In the genomic region with DNA sequence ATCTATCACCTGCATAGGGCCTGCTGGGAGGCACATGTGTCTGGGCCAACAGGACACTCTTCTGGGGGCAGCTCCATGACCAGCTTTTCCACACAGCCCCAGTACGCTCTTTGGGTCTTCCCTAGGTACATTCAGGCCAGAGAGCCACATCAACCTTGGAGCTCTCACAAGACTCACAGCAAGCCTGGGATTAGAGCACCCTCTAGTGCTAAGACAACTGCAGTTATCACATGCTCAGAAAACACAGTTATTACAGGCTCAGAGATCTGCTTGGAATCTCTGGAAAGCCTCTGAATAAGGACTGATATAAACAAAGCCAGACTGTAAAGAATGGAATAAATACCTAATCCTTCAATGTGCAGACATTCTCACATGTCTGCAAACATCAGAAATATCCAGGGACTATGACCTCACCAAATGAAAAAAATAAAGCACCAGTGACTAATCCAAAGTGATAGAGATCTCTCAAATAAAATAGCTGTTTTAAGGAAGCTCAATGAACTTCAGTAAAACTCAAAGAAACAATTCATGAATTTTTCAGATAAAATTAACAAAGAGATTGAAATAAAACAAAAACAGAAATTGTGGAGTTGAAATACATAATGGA, we compare ENCODE assay signal across 8 cellular contexts.
DNase-seq lines count a peak whose midpoint lies in the region; ATAC-seq and TF ChIP-seq lines count a peak whose summit lies in the region.

No MANE protein-coding gene starts in this region.

- no peaks in the 10 kb centered on the region for H3K9me3 ChIP-seq in effector memory CD4-positive, alpha-beta T cell (ENCODE audit: control insufficient read depth, low read length)
- H3K9me3 ChIP-seq in gastroesophageal sphincter: peaks cover 0 to 4% (median 0%) of the 10 kb centered on the region in 3 donors

- no CpG with 5 or more reads among the region's 1 CpG for WGBS in gastroesophageal sphincter (ENCODE audit: low coverage in 1 of 2), 2 donors

- intact Hi-C loops in Calu3 (cut with micrococcal nuclease; ENCODE audit: unreplicated experiment): loop anchor here (1.0 to 10.0 kb wide), 7 partner anchors 89 to 707 kb away; no protein-coding TSS in a partner anchor

- no peak for TF ChIP-seq EP300 in gastroesophageal sphincter (IDR thresholded peaks at IDR 0.05)

- H3K4me3 ChIP-seq in effector memory CD4-positive, alpha-beta T cell (ENCODE audit: insufficient read depth, low read depth, low read length, poor library complexity, severe bottlenecking): no peak overlapping the region
- H3K4me3 ChIP-seq in gastroesophageal sphincter: no peak overlapping the region

- H3K27me3 Mint-ChIP-seq in Calu3 (ENCODE audit: unreplicated experiment): no peaks in the 10 kb centered on the region

- H3K27ac Mint-ChIP-seq in Calu3 (ENCODE audit: unreplicated experiment): no peak overlapping the region

- CTCF ChIA-PET in Calu3 (lab: Charles Lee): interaction anchor here (0.6 to 2.0 kb wide), 11 partner anchors 9 to 813 kb away, joined by 3 to 12 read pairs (median 5); no protein-coding TSS in a partner anchor

- BruUV-seq in Calu3 (replicated peaks; lab: Mats Ljungman, UMichigan): no TSS peak

- H3K4me3 Mint-ChIP-seq in Calu3 (ENCODE audit: low read depth, unreplicated experiment): no peak overlapping the region

- peak; percentile 77 for DNase-seq in Calu3
- peak; percentile 5 for DNase-seq in HS-5 (ENCODE audit: low read depth)
- DNase-seq in SKM-1 (lab: John Stamatoyannopoulos, UW; ENCODE audit: unreplicated experiment): peak; percentile 60
- peak; percentile 62 for DNase-seq in glomerular endothelial cell (ENCODE audit: extremely low read depth, low read depth, low spot score)
- no peak for DNase-seq in effector memory CD4-positive, alpha-beta T cell
- no peak for DNase-seq in stimulated activated CD4-positive, alpha-beta T cell treated with anti-CD3 and anti-CD28 coated beads, Interleukin-4, amount 100 ng/mL, for 1 hour

- no peaks in the 10 kb centered on the region for H3K27me3 ChIP-seq in effector memory CD4-positive, alpha-beta T cell (replicated peaks; ENCODE audit: control insufficient read depth, insufficient read depth, low read length, poor library complexity, severe bottlenecking)
- H3K27me3 ChIP-seq in gastroesophageal sphincter: no peaks in the 10 kb centered on the region

- ATAC-seq in GM18870 (IDR thresholded peaks at IDR 0.05; ENCODE audit: unreplicated experiment): peak; percentile 80
- no peak for ATAC-seq in gastroesophageal sphincter

- TF ChIP-seq CTCF in Calu3 (IDR thresholded peaks at IDR 0.05; ENCODE audit: unreplicated experiment) (peak; percentile 87), gastroesophageal sphincter (IDR thresholded peaks at IDR 0.05) (no peak)

- peaks cover 9% of the 10 kb centered on the region for H3K4me1 Mint-ChIP-seq in Calu3 (ENCODE audit: low read depth, unreplicated experiment)

- no peaks in the 10 kb centered on the region for H3K9me3 Mint-ChIP-seq in Calu3 (ENCODE audit: low read depth, unreplicated experiment)

- H3K27ac ChIP-seq in effector memory CD4-positive, alpha-beta T cell (ENCODE audit: insufficient read depth, low read length, poor library complexity, severe bottlenecking): no peak overlapping the region
- H3K27ac ChIP-seq in gastroesophageal sphincter: no peak overlapping the region

- TF ChIP-seq POLR2A in gastroesophageal sphincter (IDR thresholded peaks at IDR 0.05): no peak

- H3K36me3 ChIP-seq in effector memory CD4-positive, alpha-beta T cell (ENCODE audit: control insufficient read depth, insufficient read depth, low read length): no peaks in the 10 kb centered on the region
- H3K36me3 ChIP-seq in gastroesophageal sphincter: no peaks in the 10 kb centered on the region

- H3K36me3 Mint-ChIP-seq in Calu3 (ENCODE audit: insufficient read depth, unreplicated experiment): no peaks in the 10 kb centered on the region

- H3K4me1 ChIP-seq in effector memory CD4-positive, alpha-beta T cell (ENCODE audit: control insufficient read depth, insufficient read depth, low read length, poor library complexity, severe bottlenecking): no peaks in the 10 kb centered on the region
- no peaks in the 10 kb centered on the region for H3K4me1 ChIP-seq in gastroesophageal sphincter

Comparison
In these comparisons a context has a peak if more than half of its experiments do, and no peak if none do; other contexts are left out.
1. DNase-seq: peak in Calu3 (single experiment), HS-5 (single experiment), SKM-1 (single experiment) and glomerular endothelial cell (single experiment); none in effector memory CD4-positive, alpha-beta T cell (0 of 3) and stimulated activated CD4-positive, alpha-beta T cell treated with anti-CD3 and anti-CD28 coated beads, Interleukin-4, amount 100 ng/mL, for 1 hour (single experiment).